Comparison of ENCODE assay signal across 15 cellular contexts in the genomic region with DNA sequence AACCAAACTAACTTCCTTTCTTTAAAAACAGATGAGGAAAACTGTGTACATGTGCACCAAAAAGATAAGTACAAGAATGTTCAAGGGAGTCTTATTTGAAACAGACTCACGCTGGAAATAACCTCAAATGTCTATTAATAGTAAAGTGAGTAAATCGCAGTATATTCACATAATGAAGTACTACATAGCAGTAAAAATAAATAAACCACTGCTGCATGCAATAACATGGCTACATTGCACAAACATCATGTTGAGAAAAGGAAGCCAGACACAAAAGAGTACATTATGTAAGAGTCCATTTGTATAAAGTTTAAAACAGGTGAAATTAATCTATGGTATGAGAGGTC. TPM values are rescaled to one million over a fixed set of nuclear protein-coding genes. Genes with fewer than 3 reads are reported as not detected.
DNase-seq lines count a peak whose midpoint lies in the region; ATAC-seq and TF ChIP-seq lines count a peak whose summit lies in the region.
"Had no signal": no experiment of that assay in that cellular context is flagged by ENCODE, and none has a peak within 500 bp of the region (broad histone marks: within the 10 kb centered on the region; RNA-seq: fewer than 3 reads in every experiment).

No MANE protein-coding gene starts in this region.

- peak overlapping the region; percentile 90 for H3K27ac ChIP-seq in CD4-positive, CD25-positive, alpha-beta regulatory T cell (ENCODE audit: insufficient read depth, low read length, poor library complexity, severe bottlenecking)
- H3K27ac ChIP-seq in HL-60 (replicated peaks) = peak overlapping the region; percentile 94
- H3K27ac ChIP-seq in lower lobe of right lung = peak overlapping the region; percentile 94

- H3K27me3 Mint-ChIP-seq in CD4-positive, CD25-positive, alpha-beta regulatory T cell = peaks cover 9% of the 10 kb centered on the region
- peaks cover 55% of the 10 kb centered on the region for H3K27me3 Mint-ChIP-seq in WTC11 (ENCODE audit: low read depth)

- no peaks in the 10 kb centered on the region for H3K36me3 ChIP-seq in CD4-positive, CD25-positive, alpha-beta regulatory T cell (ENCODE audit: control insufficient read depth, insufficient read depth, low read length)
- H3K36me3 ChIP-seq in lower lobe of right lung = no peaks in the 10 kb centered on the region
- H3K36me3 ChIP-seq: adrenal gland had no signal

- TF ChIP-seq CTCF in HL-60 (IDR thresholded peaks at IDR 0.05; ENCODE audit: insufficient read depth, low read length) (no peak), WTC11 (IDR thresholded peaks at IDR 0.05) (no peak), lower lobe of right lung (IDR thresholded peaks at IDR 0.05) (no peak)

- POLR2A ChIA-PET in WTC11 (lab: Charles Lee) = no interaction called here

- no peaks in the 10 kb centered on the region for H3K27me3 ChIP-seq in CD4-positive, CD25-positive, alpha-beta regulatory T cell (ENCODE audit: control insufficient read depth, insufficient read depth, low read length)
- no peaks in the 10 kb centered on the region for H3K27me3 ChIP-seq in HL-60 (ENCODE audit: insufficient read depth, poor library complexity, severe bottlenecking)
- H3K27me3 ChIP-seq in lower lobe of right lung (ENCODE audit: low read depth) = no peaks in the 10 kb centered on the region
- H3K27me3 ChIP-seq: adrenal gland had no signal

- CTCF ChIA-PET in WTC11 (lab: Charles Lee) = no interaction called here

- peaks cover 0 to 2% (median 0%) of the 10 kb centered on the region in 7 donors for H3K9me3 Mint-ChIP-seq in CD4-positive, CD25-positive, alpha-beta regulatory T cell
- no peaks in the 10 kb centered on the region for H3K9me3 Mint-ChIP-seq in WTC11

- no peak for DNase-seq in CD4-positive, CD25-positive, alpha-beta regulatory T cell
- DNase-seq in HL-60 (ENCODE audit: low read depth in 1 of 2, low spot score in 1 of 2) = peak; percentile 66 to 67
- no peak for DNase-seq in WTC11 (ENCODE audit: low spot score)
- no peak for DNase-seq in lower lobe of right lung
- no peak for DNase-seq in left colon
- no peak for DNase-seq in COLO668 (lab: John Stamatoyannopoulos, UW; ENCODE audit: unreplicated experiment)
- DNase-seq: activated CD4-positive, alpha-beta T cell treated with anti-CD3 and anti-CD28 coated beads, Interleukin-2, amount 50 U/mL, for 1 hour; adrenal gland; DMS153; hypothalamus; midbrain; stimulated activated CD4-positive, alpha-beta T cell treated with anti-CD3 and anti-CD28 coated beads, Interleukin-4, amount 100 ng/mL, for 1 hour had no signal

- peak overlapping the region; percentile 85 to 98 (median 96) for H3K4me3 Mint-ChIP-seq in CD4-positive, CD25-positive, alpha-beta regulatory T cell
- H3K4me3 Mint-ChIP-seq in WTC11 = no peak overlapping the region

- H3K27ac Mint-ChIP-seq in CD4-positive, CD25-positive, alpha-beta regulatory T cell = peak overlapping the region; percentile 78 to 95 (median 93)
- H3K27ac Mint-ChIP-seq in WTC11 = no peak overlapping the region

- H3K4me1 ChIP-seq in CD4-positive, CD25-positive, alpha-beta regulatory T cell (ENCODE audit: control insufficient read depth, insufficient read depth, low read length, poor library complexity, severe bottlenecking) = peaks cover 51% of the 10 kb centered on the region
- H3K4me1 ChIP-seq in lower lobe of right lung = peaks cover 49% of the 10 kb centered on the region

- intact Hi-C loops in lower lobe of right lung (cut with DNase I) (no loop called here), left colon (cut with DNase I, micrococcal nuclease) (no loop called here)

- no peak for ATAC-seq in CD4-positive, CD25-positive, alpha-beta regulatory T cell (ENCODE audit: low read depth in 2 of 2)
- ATAC-seq in WTC11 (no peak), lower lobe of right lung (no peak), left colon (no peak), HG02678 (IDR thresholded peaks at IDR 0.05; ENCODE audit: unreplicated experiment) (no peak), GM18868 (IDR thresholded peaks at IDR 0.05; ENCODE audit: unreplicated experiment) (no peak)

- H3K36me3 Mint-ChIP-seq in CD4-positive, CD25-positive, alpha-beta regulatory T cell = peaks cover 3% of the 10 kb centered on the region
- no peaks in the 10 kb centered on the region for H3K36me3 Mint-ChIP-seq in WTC11

- no peak overlapping the region for H3K4me3 ChIP-seq in CD4-positive, CD25-positive, alpha-beta regulatory T cell (ENCODE audit: low read depth, low read length)
- no peak overlapping the region for H3K4me3 ChIP-seq in HL-60 (replicated peaks; ENCODE audit: insufficient read depth, low read length)
- H3K4me3 ChIP-seq in lower lobe of right lung = no peak overlapping the region

- H3K4me1 Mint-ChIP-seq in CD4-positive, CD25-positive, alpha-beta regulatory T cell = peaks cover 10 to 90% (median 57%) of the 10 kb centered on the region in 4 donors
- H3K4me1 Mint-ChIP-seq in WTC11 = peaks cover 26% of the 10 kb centered on the region

- no peaks in the 10 kb centered on the region for H3K9me3 ChIP-seq in CD4-positive, CD25-positive, alpha-beta regulatory T cell (ENCODE audit: control insufficient read depth in 2 of 2, low read length in 2 of 2)
- H3K9me3 ChIP-seq in lower lobe of right lung = no peaks in the 10 kb centered on the region
- H3K9me3 ChIP-seq: adrenal gland had no signal

TF ChIP-seq in WTC11, 78 proteins besides CTCF, POLR2A, EP300 and RAD21:
- TF ChIP-seq SP1 (CRISPR knock-in tag; conservative IDR thresholded peaks at IDR 0.05) (no peak), MXD4 (CRISPR knock-in tag; IDR thresholded peaks at IDR 0.05; ENCODE audit: borderline replicate concordance) (no peak), GABPB1 (CRISPR knock-in tag; IDR thresholded peaks at IDR 0.05) (peak; percentile 39; the same call in 1 of the 2 replicates)
TF ChIP-seq in WTC11: peak in this region for 1.

RNA-seq across cellular contexts. Expression of a gene that starts 5.3 kb away (rescaled TPM):
- total RNA-seq in CD4-positive, CD25-positive, alpha-beta regulatory T cell = 83.8 TPM
- polyA plus RNA-seq in CD4-positive, CD25-positive, alpha-beta regulatory T cell = 100 to 1,000 TPM in 3 of 4 donors, 10 to 100 TPM in 1; 85.6 to 196 (median 119) TPM
- total RNA-seq in WTC11 (2021) (2.1 to 2.9 TPM (median 2.2 TPM) in 3 replicates), lower lobe of right lung (113 TPM), left colon (10 to 100 TPM; 54.1 to 63.5 TPM)

RNA-seq across cellular contexts. Expression of a gene that starts 21.8 kb away (rescaled TPM):
- 5.0 TPM for total RNA-seq in CD4-positive, CD25-positive, alpha-beta regulatory T cell
- polyA plus RNA-seq in CD4-positive, CD25-positive, alpha-beta regulatory T cell = 10 to 100 TPM in 2 of 4 donors, 1 to 10 TPM in 2; 7.6 to 15.8 (median 12.5) TPM
- total RNA-seq in WTC11 (2021) (0.41 to 0.61 TPM (median 0.41 TPM) in 3 replicates), lower lobe of right lung (31.2 TPM), left colon (1 to 10 TPM in 1 of 2 donors, under 1 TPM in 1; 0.40 to 1.2 TPM)
- total RNA-seq: pulmonary artery endothelial cell had no signal

Comparison
In these comparisons a context has a peak if more than half of its experiments do, and no peak if none do; other contexts are left out.
1. DNase-seq: peak in HL-60 (2 of 2); none in CD4-positive, CD25-positive, alpha-beta regulatory T cell (0 of 3), WTC11 (single experiment), lower lobe of right lung (single experiment), left colon (0 of 2) and COLO668 (single experiment).
2. RNA of a gene that starts 5.3 kb away (total RNA-seq): 113 TPM in lower lobe of right lung (single experiment), 83.8 TPM in CD4-positive, CD25-positive, alpha-beta regulatory T cell (single experiment) and 54.1 to 63.5 TPM in left colon; 2.1 to 2.9 TPM in WTC11; every median in the first group is over 10 times any median in the second.
3. Peak in every context shown above with its lines, with median percentiles within 50 percentile points of each other: H3K27ac ChIP-seq.